ENCODE assay signal across 17 cellular contexts in the genomic region with DNA sequence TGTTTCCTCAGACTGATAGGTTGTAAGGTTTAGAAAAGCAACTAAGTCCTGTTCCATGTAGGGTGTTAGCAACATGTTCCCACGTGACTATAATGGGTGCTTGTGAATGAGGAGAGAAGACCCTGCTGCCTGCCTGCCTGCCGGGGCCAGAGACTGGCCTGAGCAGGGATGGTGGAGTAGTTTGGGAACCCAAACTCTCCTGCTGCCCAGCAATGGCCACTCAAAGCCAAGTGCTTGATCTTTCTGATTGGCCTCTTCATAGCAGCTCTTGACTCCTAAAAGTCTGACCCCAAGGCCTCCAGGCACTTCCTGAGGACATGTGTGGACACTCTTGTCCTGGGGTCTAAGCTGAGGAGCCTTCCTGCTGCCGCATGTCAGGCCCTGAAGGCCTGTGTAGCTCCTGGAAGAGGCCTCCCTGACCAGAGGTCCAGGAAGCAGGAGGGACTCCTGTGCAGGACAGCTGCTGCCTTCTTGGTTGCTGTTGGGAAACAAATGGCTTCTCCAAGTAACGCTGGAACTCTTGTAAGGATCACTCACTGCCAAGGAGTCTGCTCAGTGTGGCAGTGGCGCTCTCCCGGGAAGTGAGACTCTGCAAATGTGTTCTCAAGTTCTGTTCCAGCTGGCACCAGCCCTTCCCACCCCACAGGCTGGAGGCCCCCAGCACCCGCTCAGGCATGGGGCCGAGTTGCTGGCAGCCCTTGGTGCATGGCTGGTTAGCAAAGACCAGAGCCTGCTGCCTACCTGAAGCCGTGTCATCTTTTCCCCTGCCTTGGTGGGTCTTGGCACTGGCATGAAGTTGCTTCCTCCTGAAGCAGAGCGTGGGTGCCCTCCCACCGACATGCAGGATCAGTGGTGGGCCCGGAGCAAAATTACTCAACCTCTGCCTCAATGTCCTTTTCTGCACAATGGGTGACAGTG. TPM values are rescaled to one million over a fixed set of nuclear protein-coding genes. Genes with fewer than 3 reads are reported as not detected.
A peak's percentile ranks its signal among the peaks of the same experiment; 100 is the strongest.
DNase-seq lines count a peak whose midpoint lies in the region; ATAC-seq, FAIRE-seq and TF ChIP-seq lines count a peak whose summit lies in the region.
"Had no signal": no experiment of that assay in that cellular context is flagged by ENCODE, and none has a peak within 500 bp of the region (broad histone marks: within the 10 kb centered on the region; RNA-seq: fewer than 3 reads in every experiment).

No MANE protein-coding gene starts in this region.

- no peak for TF ChIP-seq EP300 in K562 (IDR thresholded peaks at IDR 0.05; ENCODE audit: low read length)

- POLR2A ChIA-PET in K562 (lab: Yijun Ruan, JAX) = interaction anchor here (0.6 to 1.4 kb wide), 3 partner anchors 9 to 95 kb away, joined by 3 to 6 read pairs (median 4); no protein-coding TSS in a partner anchor

- H3K27ac Mint-ChIP-seq in activated naive CD4-positive, alpha-beta T cell treated with anti-CD3 and anti-CD28 coated beads, Interleukin-2, amount 10 ng/mL, durations not matched to agents 7 days and 5 days = no peak overlapping the region
- H3K27ac Mint-ChIP-seq: activated B cell treated with CpG ODN at 0.5 μM for 24 hours had no signal

- peaks cover 22% of the 10 kb centered on the region for H3K4me1 Mint-ChIP-seq in activated naive CD4-positive, alpha-beta T cell treated with anti-CD3 and anti-CD28 coated beads, Interleukin-2, amount 10 ng/mL, durations not matched to agents 7 days and 5 days

- H3K4me3 ChIP-seq in K562 (no peak overlapping the region), right atrium auricular region (no peak overlapping the region), skeletal muscle tissue (ENCODE audit: low read length in 3 of 3) (peak overlapping the region in 1 of 3 donors; percentile 29)
- H3K4me3 ChIP-seq: dorsolateral prefrontal cortex, hepatocyte had no signal

- DNase-seq in D341Med (ENCODE audit: low spot score) (peak; percentile 4), K562 (ENCODE audit: extremely low read depth in 1 of 4, low spot score in 3 of 4) (no peak), right atrium auricular region (ENCODE audit: low spot score) (peak; percentile 56), GOT3 (lab: John Stamatoyannopoulos, UW) (no peak)
- no peak for DNase-seq in activated naive CD4-positive, alpha-beta T cell treated with anti-CD3 and anti-CD28 coated beads, Interleukin-2, amount 10 ng/mL, durations not matched to agents 7 days and 5 days
- DNase-seq: activated B cell treated with CpG ODN at 0.5 μM for 24 hours; activated naive CD4-positive, alpha-beta T cell treated with Interleukin-2 at 50 U/mL for 16 hours; DMS 273 treated with DMSO at 0.1 percent for 48 hours; NCI-H1436; stimulated activated naive CD8-positive, alpha-beta T cell treated with anti-CD3 and anti-CD28 coated beads, Interleukin-15, amount 100 ng/mL, for 72 hours; T-helper 2 cell had no signal

- intact Hi-C loops in K562 (cut with micrococcal nuclease) = no loop called here

- H3K4me2 ChIP-seq in K562 (ENCODE audit: insufficient read depth, low read length) = no peak overlapping the region
- H3K4me2 ChIP-seq: hepatocyte had no signal

- no peaks in the 10 kb centered on the region for H3K9me3 Mint-ChIP-seq in activated naive CD4-positive, alpha-beta T cell treated with anti-CD3 and anti-CD28 coated beads, Interleukin-2, amount 10 ng/mL, durations not matched to agents 7 days and 5 days
- H3K9me3 Mint-ChIP-seq: activated B cell treated with CpG ODN at 0.5 μM for 24 hours; stimulated activated naive CD8-positive, alpha-beta T cell treated with anti-CD3 and anti-CD28 coated beads, Interleukin-15, amount 100 ng/mL, for 72 hours had no signal

- TF ChIP-seq POLR2A in K562 (conservative IDR thresholded peaks at IDR 0.05) = no peak

- H3K27me3 Mint-ChIP-seq in activated naive CD4-positive, alpha-beta T cell treated with anti-CD3 and anti-CD28 coated beads, Interleukin-2, amount 10 ng/mL, durations not matched to agents 7 days and 5 days = peaks cover 45% of the 10 kb centered on the region
- H3K27me3 Mint-ChIP-seq: stimulated activated naive CD8-positive, alpha-beta T cell treated with anti-CD3 and anti-CD28 coated beads, Interleukin-15, amount 100 ng/mL, for 72 hours had no signal

- H3K36me3 Mint-ChIP-seq in activated naive CD4-positive, alpha-beta T cell treated with anti-CD3 and anti-CD28 coated beads, Interleukin-2, amount 10 ng/mL, durations not matched to agents 7 days and 5 days = peaks cover 41% of the 10 kb centered on the region

- in situ Hi-C loops in K562 (cut with MboI) = no loop called here

- WGBS in K562 (ENCODE audit: insufficient coverage, low coverage, missing lambda C conversion rate) = 4% methylated on average over 12 of the region's 12 CpGs

- ATAC-seq in K562 (no peak), HG02798 (IDR thresholded peaks at IDR 0.05; ENCODE audit: poor library complexity, unreplicated experiment) (no peak), HG03280 (IDR thresholded peaks at IDR 0.05; ENCODE audit: unreplicated experiment) (no peak)
- ATAC-seq: stimulated activated naive CD8-positive, alpha-beta T cell treated with anti-CD3 and anti-CD28 coated beads, Interleukin-15, amount 100 ng/mL, for 72 hours had no signal

- no peaks in the 10 kb centered on the region for H3K4me1 ChIP-seq in K562 (replicated peaks in 1 of 2; ENCODE audit: control insufficient read depth in 2 of 2, insufficient read depth in 2 of 2, low read length in 2 of 2)
- H3K4me1 ChIP-seq in right atrium auricular region = peaks cover 0 to 44% of the 10 kb centered on the region in 2 donors
- H3K4me1 ChIP-seq in skeletal muscle tissue (ENCODE audit: control insufficient read depth in 3 of 3, insufficient read depth in 3 of 3, low read length in 3 of 3) = peaks cover 31 to 43% (median 42%) of the 10 kb centered on the region in 3 donors

- no peaks in the 10 kb centered on the region for H3K79me2 ChIP-seq in K562 (ENCODE audit: control insufficient read depth, insufficient read depth, low read length)
- H3K79me2 ChIP-seq: hepatocyte had no signal

- BruUV-seq in K562 (replicated peaks; lab: Mats Ljungman, UMichigan) = no TSS peak

- H3K9me1 ChIP-seq in K562 (ENCODE audit: control insufficient read depth, insufficient read depth, low read length) = no peaks in the 10 kb centered on the region

- CTCF ChIA-PET in K562 (lab: Yijun Ruan, JAX; ENCODE audit: low intra/inter-chr PET ratio) = no interaction called here
- CTCF ChIA-PET in activated naive CD4-positive, alpha-beta T cell treated with anti-CD3 and anti-CD28 coated beads, Interleukin-2, amount 10 ng/mL, durations not matched to agents 7 days and 5 days (lab: Charles Lee) = no interaction called here

- H2AFZ ChIP-seq in K562 (ENCODE audit: low read depth, low read length) = no peak overlapping the region
- H2AFZ ChIP-seq: hepatocyte had no signal

- H3K9me3 ChIP-seq in K562 (replicated peaks; ENCODE audit: control insufficient read depth, insufficient read depth, low read depth, low read length) (no peaks in the 10 kb centered on the region), right atrium auricular region (no peaks in the 10 kb centered on the region), skeletal muscle tissue (ENCODE audit: control insufficient read depth in 3 of 3, low read length in 3 of 3) (no peaks in the 10 kb centered on the region)

- no peaks in the 10 kb centered on the region for H3K36me3 ChIP-seq in K562 (ENCODE audit: control insufficient read depth, insufficient read depth, low read length)
- no peaks in the 10 kb centered on the region for H3K36me3 ChIP-seq in right atrium auricular region
- no peaks in the 10 kb centered on the region for H3K36me3 ChIP-seq in skeletal muscle tissue (ENCODE audit: control insufficient read depth in 3 of 3, insufficient read depth in 3 of 3, low read length in 3 of 3)

- FAIRE-seq in K562 (lab: Jason Lieb, UNC) = no peak

- TF ChIP-seq CTCF in K562 (IDR thresholded peaks at IDR 0.05 in 2 of 3, conservative IDR thresholded peaks at IDR 0.05 in 1 of 3; ENCODE audit: insufficient read depth in 2 of 3, low read depth in 1 of 3, low read length in 3 of 3) (no peak), right atrium auricular region (IDR thresholded peaks at IDR 0.05) (no peak)

- H3K27ac ChIP-seq in K562 (ENCODE audit: extremely low read depth, low read depth, low read length) = no peak overlapping the region
- H3K27ac ChIP-seq in right atrium auricular region = no peak overlapping the region
- peak overlapping the region; percentile 64 for H3K27ac ChIP-seq in skeletal muscle tissue (ENCODE audit: low read depth, low read length)
- H3K27ac ChIP-seq: hepatocyte had no signal

- TF ChIP-seq RAD21 in K562 (CRISPR knock-in tag; conservative IDR thresholded peaks at IDR 0.05 in 1 of 2, IDR thresholded peaks at IDR 0.05 in 1 of 2) = no peak

- H3K9ac ChIP-seq in K562 (ENCODE audit: insufficient read depth in 1 of 2, low read depth in 2 of 2, low read length in 2 of 2) = no peak overlapping the region
- peak overlapping the region in 2 of 3 donors; percentile 40 to 77 for H3K9ac ChIP-seq in skeletal muscle tissue (ENCODE audit: low read depth in 1 of 3, low read length in 3 of 3)

- H3K27me3 ChIP-seq in K562 (ENCODE audit: control insufficient read depth in 2 of 2, insufficient read depth in 2 of 2, low read length in 2 of 2) (peaks cover 66 to 94% of the 10 kb centered on the region in 2 experiments), right atrium auricular region (no peaks in the 10 kb centered on the region), skeletal muscle tissue (ENCODE audit: control insufficient read depth in 3 of 3, insufficient read depth in 3 of 3, low read length in 3 of 3) (no peaks in the 10 kb centered on the region)
- H3K27me3 ChIP-seq: dorsolateral prefrontal cortex, hepatocyte had no signal

- peaks cover 4% of the 10 kb centered on the region for H4K20me1 ChIP-seq in K562 (replicated peaks; ENCODE audit: control insufficient read depth, insufficient read depth, low read length)

- H3K4me3 Mint-ChIP-seq in activated naive CD4-positive, alpha-beta T cell treated with anti-CD3 and anti-CD28 coated beads, Interleukin-2, amount 10 ng/mL, durations not matched to agents 7 days and 5 days = no peak overlapping the region
- H3K4me3 Mint-ChIP-seq: activated B cell treated with CpG ODN at 0.5 μM for 24 hours; stimulated activated naive CD8-positive, alpha-beta T cell treated with anti-CD3 and anti-CD28 coated beads, Interleukin-15, amount 100 ng/mL, for 72 hours had no signal

RNA-seq across cellular contexts. Expression of a gene that starts 35.5 kb away (rescaled TPM):
- 0.19 TPM in 1 of 2 replicates, not detected in the other for total RNA-seq in K562 (2011; cell fraction: chromatin; rRNA removed; ENCODE audit: low replicate concordance)
- total RNA-seq in K562 (2011; cell fraction: nucleolus; rRNA removed) = 0.13 and 0.50 TPM in 2 replicates
- total RNA-seq in K562 (2011; cell fraction: nucleoplasm; rRNA removed) = 0.22 and 0.46 TPM in 2 replicates
- total RNA-seq in K562 (2014; rRNA removed) (not detected in 2 replicates), K562 (2014; rRNA removed; fragmentation: Illumina TruSeq; extraction: Trizol) (0.15 TPM in 1 of 2 replicates, not detected in the other), K562 (2015; rRNA removed; fragmentation: Illumina TruSeq; extraction: Trizol) (0.18 TPM in 1 of 2 replicates, not detected in the other), K562 (2021) (0.22 and 0.44 TPM in 2 replicates), right atrium auricular region (10 to 100 TPM in 1 of 2 donors, 1 to 10 TPM in 1; 9.4 to 13.6 TPM), skeletal muscle tissue (6.3 TPM)
- polyA plus RNA-seq in K562 (2011; rRNA removed) (0.06 and 0.11 TPM in 2 replicates), K562 (2014; fragmentation: Illumina TruSeq; extraction: Trizol) (0.04 and 0.29 TPM in 2 replicates), K562 (2014; fragmentation: Nextera tagmentation; extraction: Ambion mirVana) (not detected), K562 (2014; rRNA removed) (0.04 TPM in 1 of 2 replicates, not detected in the other)
- 0.07 TPM in 2 replicates for polyA plus RNA-seq in K562 (2011; cell fraction: cytosol; rRNA removed)
- 0.07 and 0.25 TPM in 2 replicates for polyA plus RNA-seq in K562 (2011; cell fraction: nucleus; rRNA removed)
- 0.07 and 0.53 TPM in 2 replicates for polyA plus RNA-seq in K562 (2012)
- 0.18 TPM in 1 of 2 replicates, not detected in the other for polyA minus RNA-seq in K562 (2011; rRNA and poly(A)+ RNA removed)
- polyA minus RNA-seq in K562 (2011; cell fraction: cytosol; rRNA and poly(A)+ RNA removed) = not detected in 2 replicates
- polyA minus RNA-seq in K562 (2011; cell fraction: nucleus; rRNA and poly(A)+ RNA removed) = 0.13 TPM in 1 of 2 replicates, not detected in the other
- total RNA-seq: HT1080 had no signal

Comparison
In these comparisons a context has a peak if more than half of its experiments do, and no peak if none do; other contexts are left out.
1. DNase-seq: peak in D341Med (single experiment) and right atrium auricular region (single experiment); none in K562 (0 of 4), activated naive CD4-positive, alpha-beta T cell treated with anti-CD3 and anti-CD28 coated beads, Interleukin-2, amount 10 ng/mL, durations not matched to agents 7 days and 5 days (single experiment) and GOT3 (single experiment).
2. H3K9ac ChIP-seq: peak in skeletal muscle tissue (2 of 3); none in K562 (0 of 2).